Comparison of ENCODE assay signal across 23 cellular contexts in the genomic region with DNA sequence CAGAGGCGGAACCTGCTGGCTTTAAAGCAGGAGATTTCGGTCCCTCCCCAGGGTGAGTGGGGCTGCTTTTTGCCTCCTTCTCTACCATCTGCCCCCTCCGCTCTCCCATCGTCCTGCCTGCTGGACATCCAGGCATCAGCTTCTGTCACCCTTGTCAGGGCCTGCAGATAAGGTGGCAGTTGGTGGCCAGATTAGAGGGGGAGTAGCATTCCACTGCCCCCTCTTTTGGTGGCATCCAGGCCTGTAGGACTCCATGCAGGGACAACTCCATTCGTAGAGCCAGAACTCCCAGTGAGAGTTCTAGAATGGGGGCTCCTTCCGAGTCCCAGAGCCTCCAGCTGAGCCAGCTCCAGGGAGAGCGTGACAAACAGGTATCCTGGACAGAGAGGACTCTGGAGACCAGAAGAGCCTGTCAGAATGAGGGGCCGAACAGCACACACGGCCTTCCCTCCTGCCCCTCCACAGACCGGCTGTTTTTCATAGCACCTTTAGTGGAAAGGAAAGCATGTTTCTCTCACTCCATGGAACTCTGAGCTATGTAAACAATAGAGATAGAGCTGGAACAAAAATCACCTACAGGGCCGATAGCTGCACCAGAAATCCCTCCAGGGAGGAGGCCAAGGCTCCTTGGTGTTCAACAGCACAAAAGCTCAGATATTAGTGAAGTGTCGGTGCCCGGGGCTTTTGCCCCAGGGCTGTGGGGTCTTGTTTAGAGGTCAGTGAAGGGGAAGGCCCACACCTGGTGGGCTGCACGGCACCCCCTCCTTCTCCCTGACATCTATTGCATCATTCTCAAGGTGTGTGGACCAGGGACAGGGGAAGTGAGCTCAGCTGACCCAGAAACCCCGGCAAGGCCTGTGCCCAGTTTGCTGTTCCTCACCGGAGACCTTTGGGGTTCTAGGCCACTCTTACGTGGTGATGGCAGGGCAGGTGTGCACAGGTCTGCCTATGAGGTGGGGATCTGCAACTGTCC. TPM values are rescaled to one million over a fixed set of nuclear protein-coding genes. Genes with fewer than 3 reads are reported as not detected.
A peak's percentile ranks its signal among the peaks of the same experiment; 100 is the strongest.
DNase-seq lines count a peak whose midpoint lies in the region; ATAC-seq and TF ChIP-seq lines count a peak whose summit lies in the region.
"Had no signal": no experiment of that assay in that cellular context is flagged by ENCODE, and none has a peak within 500 bp of the region (broad histone marks: within the 10 kb centered on the region; RNA-seq: fewer than 3 reads in every experiment).

No MANE protein-coding gene starts in this region.

- peaks cover 0 to 2% (median 0%) of the 10 kb centered on the region in 7 donors for H3K9me3 Mint-ChIP-seq in CD14-positive monocyte
- no peaks in the 10 kb centered on the region for H3K9me3 Mint-ChIP-seq in IgD-negative memory B cell
- H3K9me3 Mint-ChIP-seq in dendritic cell treated with granulocyte-macrophage colony-stimulating factor and Interleukin-4, amounts not matched to agents 40 ng/mL and 50 ng/mL, for 4 days = no peaks in the 10 kb centered on the region
- H3K9me3 Mint-ChIP-seq in neural progenitor cell = no peaks in the 10 kb centered on the region
- H3K9me3 Mint-ChIP-seq: activated naive CD4-positive, alpha-beta T cell treated with anti-CD3 and anti-CD28 coated beads, Interleukin-2, amount 50 U/mL, for 72 hours; activated T-helper 2 cell treated with anti-CD3 and anti-CD28 coated beads, Interferon-gamma antibody, Interleukin-2, Interleukin-4, amounts not matched to agents 10 μg/mL and 5 μg/mL and 100 μg/mL, durations not matched to agents 14 hours and 24 hours and 36 hours had no signal

- H3K4me3 ChIP-seq in neural progenitor cell = no peak overlapping the region
- H3K4me3 ChIP-seq: left ventricle myocardium inferior, Peyer's patch, tibial nerve had no signal

- H3K79me2 ChIP-seq in neural progenitor cell (ENCODE audit: low read depth) = no peaks in the 10 kb centered on the region

- no peaks in the 10 kb centered on the region for H3K36me3 ChIP-seq in neural progenitor cell
- H3K36me3 ChIP-seq: left ventricle myocardium inferior, Peyer's patch, tibial nerve had no signal

- H3K4me3 Mint-ChIP-seq in CD14-positive monocyte = peak overlapping the region; percentile 58 to 79
- peak overlapping the region in 3 of 4 donors; percentile 50 to 88 (median 83) for H3K4me3 Mint-ChIP-seq in IgD-negative memory B cell
- H3K4me3 Mint-ChIP-seq in dendritic cell treated with granulocyte-macrophage colony-stimulating factor and Interleukin-4, amounts not matched to agents 40 ng/mL and 50 ng/mL, for 4 days = no peak overlapping the region
- no peak overlapping the region for H3K4me3 Mint-ChIP-seq in neural progenitor cell

- peaks cover 22% of the 10 kb centered on the region for H3K4me1 ChIP-seq in neural progenitor cell
- H3K4me1 ChIP-seq: Peyer's patch had no signal

- no peaks in the 10 kb centered on the region for H3K9me3 ChIP-seq in neural progenitor cell (ENCODE audit: low read depth)
- H3K9me3 ChIP-seq: left ventricle myocardium inferior, Peyer's patch, tibial nerve had no signal

- H3K27ac ChIP-seq in neural progenitor cell = no peak overlapping the region
- H3K27ac ChIP-seq: tibial nerve had no signal

- peaks cover 51% of the 10 kb centered on the region for H3K4me1 Mint-ChIP-seq in CD14-positive monocyte
- H3K4me1 Mint-ChIP-seq in IgD-negative memory B cell = peaks cover 7 to 18% (median 17%) of the 10 kb centered on the region in 3 donors
- H3K4me1 Mint-ChIP-seq in dendritic cell treated with granulocyte-macrophage colony-stimulating factor and Interleukin-4, amounts not matched to agents 40 ng/mL and 50 ng/mL, for 4 days (ENCODE audit: low read depth) = peaks cover 43% of the 10 kb centered on the region
- H3K4me1 Mint-ChIP-seq in neural progenitor cell = peaks cover 30% of the 10 kb centered on the region

- H4K20me1 ChIP-seq in neural progenitor cell (ENCODE audit: low read depth) = no peaks in the 10 kb centered on the region

- no peak for ATAC-seq in HG03025 (IDR thresholded peaks at IDR 0.05; ENCODE audit: low FRiP score, unreplicated experiment)
- ATAC-seq: activated naive CD4-positive, alpha-beta T cell treated with anti-CD3 and anti-CD28 coated beads, Interleukin-2, amount 50 U/mL, for 72 hours had no signal

- no peak overlapping the region for H3K9ac ChIP-seq in neural progenitor cell

- H3K36me3 Mint-ChIP-seq in CD14-positive monocyte (no peaks in the 10 kb centered on the region), IgD-negative memory B cell (no peaks in the 10 kb centered on the region), neural progenitor cell (no peaks in the 10 kb centered on the region)
- no peaks in the 10 kb centered on the region for H3K36me3 Mint-ChIP-seq in dendritic cell treated with granulocyte-macrophage colony-stimulating factor and Interleukin-4, amounts not matched to agents 40 ng/mL and 50 ng/mL, for 4 days (ENCODE audit: low read depth)
- H3K36me3 Mint-ChIP-seq: activated naive CD4-positive, alpha-beta T cell treated with anti-CD3 and anti-CD28 coated beads, Interleukin-2, amount 50 U/mL, for 72 hours had no signal

- H3K27me3 Mint-ChIP-seq in CD14-positive monocyte (ENCODE audit: low read depth in 3 of 3) (peaks cover 0 to 6% (median 4%) of the 10 kb centered on the region in 3 donors), IgD-negative memory B cell (no peaks in the 10 kb centered on the region), neural progenitor cell (ENCODE audit: insufficient read depth, low read depth) (peaks cover 12% of the 10 kb centered on the region)
- H3K27me3 Mint-ChIP-seq in dendritic cell treated with granulocyte-macrophage colony-stimulating factor and Interleukin-4, amounts not matched to agents 40 ng/mL and 50 ng/mL, for 4 days = peaks cover 12% of the 10 kb centered on the region

- no peak for TF ChIP-seq CTCF in CD14-positive monocyte (IDR thresholded peaks at IDR 0.05)
- no peak for TF ChIP-seq CTCF in neural progenitor cell (IDR thresholded peaks at IDR 0.05)

- H2AFZ ChIP-seq in neural progenitor cell (replicated peaks) = peak overlapping the region; percentile 31

- peak overlapping the region; percentile 8 for H3K4me2 ChIP-seq in neural progenitor cell

- peak overlapping the region in 5 of 7 donors; percentile 27 to 84 (median 46) for H3K27ac Mint-ChIP-seq in CD14-positive monocyte
- H3K27ac Mint-ChIP-seq in IgD-negative memory B cell = peak overlapping the region in 2 of 3 donors; percentile 7 to 53
- peak overlapping the region; percentile 2 for H3K27ac Mint-ChIP-seq in dendritic cell treated with granulocyte-macrophage colony-stimulating factor and Interleukin-4, amounts not matched to agents 40 ng/mL and 50 ng/mL, for 4 days
- H3K27ac Mint-ChIP-seq in neural progenitor cell = no peak overlapping the region
- H3K27ac Mint-ChIP-seq: activated naive CD4-positive, alpha-beta T cell treated with anti-CD3 and anti-CD28 coated beads, Interleukin-2, amount 50 U/mL, for 72 hours; activated T-helper 2 cell treated with anti-CD3 and anti-CD28 coated beads, Interferon-gamma antibody, Interleukin-2, Interleukin-4, amounts not matched to agents 10 μg/mL and 5 μg/mL and 100 μg/mL, durations not matched to agents 14 hours and 24 hours and 36 hours; progenitor cell of endocrine pancreas had no signal

- H3K27me3 ChIP-seq in neural progenitor cell = no peaks in the 10 kb centered on the region
- H3K27me3 ChIP-seq: Peyer's patch, tibial nerve had no signal

- no peak for DNase-seq in CD14-positive monocyte (ENCODE audit: low spot score)
- DNase-seq in neural progenitor cell (ENCODE audit: low spot score) = no peak
- no peak for DNase-seq in NCI-H82 (lab: John Stamatoyannopoulos, UW)
- no peak for DNase-seq in NCI-H526 (lab: John Stamatoyannopoulos, UW)
- DNase-seq: activated CD4-positive, alpha-beta T cell treated with anti-CD3 and anti-CD28 coated beads for 48 hours; activated CD8-positive, alpha-beta memory T cell treated with anti-CD3 and anti-CD28 coated beads for 24 hours; activated T-cell treated with anti-CD3 and anti-CD28 coated beads for 4 hours; COR-L47; DMS79; effector CD4-positive, alpha-beta T cell; left ventricle myocardium inferior; NCI-H1417; NCI-H2029 treated with DMSO at 0.1 percent for 48 hours; NCI-H69; SHP77 had no signal

- H3F3A ChIP-seq in neural progenitor cell (ENCODE audit: low read depth) = peaks cover 23% of the 10 kb centered on the region

- intact Hi-C loops in CD14-positive monocyte (cut with micrococcal nuclease) = no loop called here
- intact Hi-C loops in dendritic cell treated with granulocyte-macrophage colony-stimulating factor and Interleukin-4, amounts not matched to agents 40 ng/mL and 50 ng/mL, for 4 days (cut with micrococcal nuclease) = no loop called here

RNA-seq across cellular contexts. Expression of gene MAGEF1, which starts 34.2 kb away (rescaled TPM):
- polyA plus RNA-seq in CD14-positive monocyte = 10 to 100 TPM; 12.2 to 14.8 TPM
- 20.0 TPM for polyA plus RNA-seq in IgD-negative memory B cell
- total RNA-seq in neural progenitor cell (ENCODE audit: low replicate concordance) = 73.9 and 88.1 TPM in 2 replicates

Comparison
In these comparisons a context has a peak if more than half of its experiments do, and no peak if none do; other contexts are left out.
1. H3K4me3 Mint-ChIP-seq: peak in CD14-positive monocyte (2 of 2) and IgD-negative memory B cell (3 of 4); none in dendritic cell treated with granulocyte-macrophage colony-stimulating factor and Interleukin-4, amounts not matched to agents 40 ng/mL and 50 ng/mL, for 4 days (single experiment) and neural progenitor cell (single experiment).